In genomic region chr11:75499423-75500305, GRCh38 we compare ENCODE assay signal across 1 cellular context.
TF ChIP-seq lines count a peak whose summit lies in the region.

No MANE protein-coding gene starts in this region.

TF ChIP-seq in IMR-90, 13 proteins besides CTCF, POLR2A, EP300 and RAD21 (continued from another document):
- no peak for TF ChIP-seq RFX5 (IDR thresholded peaks at IDR 0.05; ENCODE audit: low read depth, low read length)
TF ChIP-seq in IMR-90: peak in this region for 3.
